ENCODE assay signal across 1 cellular context in the genomic region with DNA sequence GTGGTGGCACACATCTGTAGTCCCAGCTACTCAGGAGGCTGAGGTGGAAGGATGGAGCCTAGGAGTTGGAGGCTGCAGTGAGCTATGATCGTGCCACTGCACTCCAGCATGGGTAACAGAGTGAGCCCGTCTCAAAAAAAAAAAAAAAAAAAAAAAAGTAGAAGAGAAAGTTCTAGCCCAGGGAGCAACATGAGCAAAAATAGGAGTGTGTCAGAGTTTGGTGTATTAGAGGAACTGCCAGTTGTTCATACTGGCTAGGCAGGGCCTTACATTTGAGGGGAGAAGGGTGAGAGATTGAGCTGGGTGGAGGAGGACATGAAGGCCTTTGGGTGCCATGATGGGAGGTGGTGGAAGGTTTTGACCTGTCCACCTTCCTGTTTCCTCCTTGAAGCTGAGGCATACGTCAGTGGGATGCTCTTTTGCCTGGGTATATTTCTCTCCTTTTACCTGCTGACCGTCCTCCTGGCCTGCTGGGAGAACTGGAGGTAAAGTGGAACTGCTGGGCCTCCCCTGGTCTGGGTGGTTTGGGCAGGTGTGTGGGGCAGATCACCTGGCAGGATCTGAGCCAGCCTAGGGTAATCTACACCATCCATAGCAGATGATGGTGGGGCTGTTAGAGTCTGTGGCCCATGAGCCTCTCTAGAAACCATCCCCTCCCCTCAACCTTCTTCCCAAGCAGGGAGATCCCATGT.
TF ChIP-seq lines count a peak whose summit lies in the region.

No MANE protein-coding gene starts in this region.

TF ChIP-seq in WTC11, 78 proteins besides CTCF, POLR2A, EP300 and RAD21 (continued from another document):
- TF ChIP-seq, protein P1, sequence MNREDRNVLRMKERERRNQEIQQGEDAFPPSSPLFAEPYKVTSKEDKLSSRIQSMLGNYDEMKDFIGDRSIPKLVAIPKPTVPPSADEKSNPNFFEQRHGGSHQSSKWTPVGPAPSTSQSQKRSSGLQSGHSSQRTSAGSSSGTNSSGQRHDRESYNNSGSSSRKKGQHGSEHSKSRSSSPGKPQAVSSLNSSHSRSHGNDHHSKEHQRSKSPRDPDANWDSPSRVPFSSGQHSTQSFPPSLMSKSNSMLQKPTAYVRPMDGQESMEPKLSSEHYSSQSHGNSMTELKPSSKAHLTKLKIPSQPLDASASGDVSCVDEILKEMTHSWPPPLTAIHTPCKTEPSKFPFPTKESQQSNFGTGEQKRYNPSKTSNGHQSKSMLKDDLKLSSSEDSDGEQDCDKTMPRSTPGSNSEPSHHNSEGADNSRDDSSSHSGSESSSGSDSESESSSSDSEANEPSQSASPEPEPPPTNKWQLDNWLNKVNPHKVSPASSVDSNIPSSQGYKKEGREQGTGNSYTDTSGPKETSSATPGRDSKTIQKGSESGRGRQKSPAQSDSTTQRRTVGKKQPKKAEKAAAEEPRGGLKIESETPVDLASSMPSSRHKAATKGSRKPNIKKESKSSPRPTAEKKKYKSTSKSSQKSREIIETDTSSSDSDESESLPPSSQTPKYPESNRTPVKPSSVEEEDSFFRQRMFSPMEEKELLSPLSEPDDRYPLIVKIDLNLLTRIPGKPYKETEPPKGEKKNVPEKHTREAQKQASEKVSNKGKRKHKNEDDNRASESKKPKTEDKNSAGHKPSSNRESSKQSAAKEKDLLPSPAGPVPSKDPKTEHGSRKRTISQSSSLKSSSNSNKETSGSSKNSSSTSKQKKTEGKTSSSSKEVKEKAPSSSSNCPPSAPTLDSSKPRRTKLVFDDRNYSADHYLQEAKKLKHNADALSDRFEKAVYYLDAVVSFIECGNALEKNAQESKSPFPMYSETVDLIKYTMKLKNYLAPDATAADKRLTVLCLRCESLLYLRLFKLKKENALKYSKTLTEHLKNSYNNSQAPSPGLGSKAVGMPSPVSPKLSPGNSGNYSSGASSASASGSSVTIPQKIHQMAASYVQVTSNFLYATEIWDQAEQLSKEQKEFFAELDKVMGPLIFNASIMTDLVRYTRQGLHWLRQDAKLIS (CRISPR knock-in tag; IDR thresholded peaks at IDR 0.05; ENCODE audit: borderline replicate concordance), result no peak
- TF ChIP-seq ZNF423 (CRISPR knock-in tag; IDR thresholded peaks at IDR 0.05) (no peak), TEAD1 (CRISPR knock-in tag; IDR thresholded peaks at IDR 0.05) (no peak), ELF4 (CRISPR knock-in tag; IDR thresholded peaks at IDR 0.05; ENCODE audit: low read depth) (no peak)
- TF ChIP-seq, protein P2, sequence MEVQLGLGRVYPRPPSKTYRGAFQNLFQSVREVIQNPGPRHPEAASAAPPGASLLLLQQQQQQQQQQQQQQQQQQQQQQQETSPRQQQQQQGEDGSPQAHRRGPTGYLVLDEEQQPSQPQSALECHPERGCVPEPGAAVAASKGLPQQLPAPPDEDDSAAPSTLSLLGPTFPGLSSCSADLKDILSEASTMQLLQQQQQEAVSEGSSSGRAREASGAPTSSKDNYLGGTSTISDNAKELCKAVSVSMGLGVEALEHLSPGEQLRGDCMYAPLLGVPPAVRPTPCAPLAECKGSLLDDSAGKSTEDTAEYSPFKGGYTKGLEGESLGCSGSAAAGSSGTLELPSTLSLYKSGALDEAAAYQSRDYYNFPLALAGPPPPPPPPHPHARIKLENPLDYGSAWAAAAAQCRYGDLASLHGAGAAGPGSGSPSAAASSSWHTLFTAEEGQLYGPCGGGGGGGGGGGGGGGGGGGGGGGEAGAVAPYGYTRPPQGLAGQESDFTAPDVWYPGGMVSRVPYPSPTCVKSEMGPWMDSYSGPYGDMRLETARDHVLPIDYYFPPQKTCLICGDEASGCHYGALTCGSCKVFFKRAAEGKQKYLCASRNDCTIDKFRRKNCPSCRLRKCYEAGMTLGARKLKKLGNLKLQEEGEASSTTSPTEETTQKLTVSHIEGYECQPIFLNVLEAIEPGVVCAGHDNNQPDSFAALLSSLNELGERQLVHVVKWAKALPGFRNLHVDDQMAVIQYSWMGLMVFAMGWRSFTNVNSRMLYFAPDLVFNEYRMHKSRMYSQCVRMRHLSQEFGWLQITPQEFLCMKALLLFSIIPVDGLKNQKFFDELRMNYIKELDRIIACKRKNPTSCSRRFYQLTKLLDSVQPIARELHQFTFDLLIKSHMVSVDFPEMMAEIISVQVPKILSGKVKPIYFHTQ (CRISPR knock-in tag; IDR thresholded peaks at IDR 0.05), result no peak
- TF ChIP-seq, protein P3, sequence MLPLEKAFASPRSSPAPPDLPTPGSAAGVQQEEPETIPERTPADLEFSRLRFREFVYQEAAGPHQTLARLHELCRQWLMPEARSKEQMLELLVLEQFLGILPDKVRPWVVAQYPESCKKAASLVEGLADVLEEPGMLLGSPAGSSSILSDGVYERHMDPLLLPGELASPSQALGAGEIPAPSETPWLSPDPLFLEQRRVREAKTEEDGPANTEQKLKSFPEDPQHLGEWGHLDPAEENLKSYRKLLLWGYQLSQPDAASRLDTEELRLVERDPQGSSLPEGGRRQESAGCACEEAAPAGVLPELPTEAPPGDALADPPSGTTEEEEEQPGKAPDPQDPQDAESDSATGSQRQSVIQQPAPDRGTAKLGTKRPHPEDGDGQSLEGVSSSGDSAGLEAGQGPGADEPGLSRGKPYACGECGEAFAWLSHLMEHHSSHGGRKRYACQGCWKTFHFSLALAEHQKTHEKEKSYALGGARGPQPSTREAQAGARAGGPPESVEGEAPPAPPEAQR (CRISPR knock-in tag; IDR thresholded peaks at IDR 0.05), result no peak
